1 cellular context compared by ENCODE assay signal in genomic region chr12:120167529-120168095, GRCh38.
TF ChIP-seq lines count a peak whose summit lies in the region.

No MANE protein-coding gene starts in this region.

TF ChIP-seq in K562, 482 proteins besides CTCF, POLR2A, EP300 and RAD21:
- TF ChIP-seq DMBX1 (CRISPR knock-in tag; IDR thresholded peaks at IDR 0.05; ENCODE audit: borderline replicate concordance): no peak
- TF ChIP-seq ARID1B (IDR thresholded peaks at IDR 0.05): no peak
- TF ChIP-seq, protein P1, sequence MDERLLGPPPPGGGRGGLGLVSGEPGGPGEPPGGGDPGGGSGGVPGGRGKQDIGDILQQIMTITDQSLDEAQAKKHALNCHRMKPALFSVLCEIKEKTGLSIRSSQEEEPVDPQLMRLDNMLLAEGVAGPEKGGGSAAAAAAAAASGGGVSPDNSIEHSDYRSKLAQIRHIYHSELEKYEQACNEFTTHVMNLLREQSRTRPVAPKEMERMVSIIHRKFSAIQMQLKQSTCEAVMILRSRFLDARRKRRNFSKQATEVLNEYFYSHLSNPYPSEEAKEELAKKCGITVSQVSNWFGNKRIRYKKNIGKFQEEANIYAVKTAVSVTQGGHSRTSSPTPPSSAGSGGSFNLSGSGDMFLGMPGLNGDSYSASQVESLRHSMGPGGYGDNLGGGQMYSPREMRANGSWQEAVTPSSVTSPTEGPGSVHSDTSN (CRISPR knock-in tag; IDR thresholded peaks at IDR 0.05; ENCODE audit: low read depth): no peak
- TF ChIP-seq, protein P1 (tag; conservative IDR thresholded peaks at IDR 0.05; ENCODE audit: low read depth): no peak
- TF ChIP-seq ZNF124 (CRISPR knock-in tag; IDR thresholded peaks at IDR 0.05): no peak
- TF ChIP-seq RBM22 (IDR thresholded peaks at IDR 0.05; ENCODE audit: low read depth, low read length, poor library complexity, severe bottlenecking): no peak
- TF ChIP-seq RFX7 (CRISPR knock-in tag; IDR thresholded peaks at IDR 0.05): no peak
- no peak for TF ChIP-seq RBM34 (IDR thresholded peaks at IDR 0.05; ENCODE audit: borderline replicate concordance, insufficient read depth, low read length)
- TF ChIP-seq ZBTB9 (CRISPR knock-in tag; IDR thresholded peaks at IDR 0.05): no peak
- TF ChIP-seq PCBP2 (IDR thresholded peaks at IDR 0.05; ENCODE audit: low read depth, low read length, poor library complexity, severe bottlenecking): no peak
- no peak for TF ChIP-seq AFF4 (CRISPR knock-in tag; IDR thresholded peaks at IDR 0.05)
- TF ChIP-seq NFE2 (IDR thresholded peaks at IDR 0.05; ENCODE audit: low read depth): no peak
- TF ChIP-seq NFE2L1 (tag; IDR thresholded peaks at IDR 0.05; ENCODE audit: borderline replicate concordance, low read depth): no peak
- TF ChIP-seq SRSF7 (optimal IDR thresholded peaks at IDR 0.05; ENCODE audit: low read depth, low read length): no peak
- no peak for TF ChIP-seq RNF2 (IDR thresholded peaks at IDR 0.05)
- no peak for TF ChIP-seq TARDBP (IDR thresholded peaks at IDR 0.05)
